In genomic region chr9:26801772-26802171, GRCh38 we compare ENCODE assay signal across 3 cellular contexts.
TF ChIP-seq lines count a peak whose summit lies in the region.

No MANE protein-coding gene starts in this region.

TF ChIP-seq in GM23338, 12 proteins besides CTCF, POLR2A, EP300 and RAD21:
- no peak for TF ChIP-seq ZNF114 (CRISPR knock-in tag; IDR thresholded peaks at IDR 0.05)
- TF ChIP-seq EZH2 (IDR thresholded peaks at IDR 0.05; ENCODE audit: low read depth, unreplicated experiment): no peak
TF ChIP-seq in GM23338: peak in this region for 0.

TF ChIP-seq in H1, 55 proteins besides CTCF, POLR2A, EP300 and RAD21:
- TF ChIP-seq, protein P1, sequence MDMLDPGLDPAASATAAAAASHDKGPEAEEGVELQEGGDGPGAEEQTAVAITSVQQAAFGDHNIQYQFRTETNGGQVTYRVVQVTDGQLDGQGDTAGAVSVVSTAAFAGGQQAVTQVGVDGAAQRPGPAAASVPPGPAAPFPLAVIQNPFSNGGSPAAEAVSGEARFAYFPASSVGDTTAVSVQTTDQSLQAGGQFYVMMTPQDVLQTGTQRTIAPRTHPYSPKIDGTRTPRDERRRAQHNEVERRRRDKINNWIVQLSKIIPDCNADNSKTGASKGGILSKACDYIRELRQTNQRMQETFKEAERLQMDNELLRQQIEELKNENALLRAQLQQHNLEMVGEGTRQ (IDR thresholded peaks at IDR 0.05; ENCODE audit: low read length): no peak
- TF ChIP-seq MAFK (IDR thresholded peaks at IDR 0.05; ENCODE audit: low read depth, low read length): no peak
- no peak for TF ChIP-seq POLR2AphosphoS5 (IDR thresholded peaks at IDR 0.05; ENCODE audit: low read depth, low read length)
- no peak for TF ChIP-seq TEAD4 (IDR thresholded peaks at IDR 0.05; ENCODE audit: low read depth, low read length)
- no peak for TF ChIP-seq SUZ12 (IDR thresholded peaks at IDR 0.05; ENCODE audit: low read length)
- no peak for TF ChIP-seq YY1 (IDR thresholded peaks at IDR 0.05; ENCODE audit: low read depth, low read length)
- TF ChIP-seq SIRT6 (IDR thresholded peaks at IDR 0.05; ENCODE audit: low read length): no peak
- TF ChIP-seq SP4 (IDR thresholded peaks at IDR 0.05; ENCODE audit: low read length): no peak
- no peak for TF ChIP-seq NANOG (IDR thresholded peaks at IDR 0.05; ENCODE audit: insufficient read depth, low read depth, low read length, poor library complexity, severe bottlenecking)
- no peak for TF ChIP-seq SIX5 (IDR thresholded peaks at IDR 0.05; ENCODE audit: low read depth, low read length)
- TF ChIP-seq CEBPB (IDR thresholded peaks at IDR 0.05; ENCODE audit: low read depth, low read length): no peak
- no peak for TF ChIP-seq SRF (IDR thresholded peaks at IDR 0.05; ENCODE audit: low read depth, low read length)
- TF ChIP-seq POU5F1 (IDR thresholded peaks at IDR 0.05; ENCODE audit: low read depth, low read length): no peak

TF ChIP-seq in HepG2, 621 proteins besides CTCF, POLR2A, EP300 and RAD21:
- TF ChIP-seq, protein P2, sequence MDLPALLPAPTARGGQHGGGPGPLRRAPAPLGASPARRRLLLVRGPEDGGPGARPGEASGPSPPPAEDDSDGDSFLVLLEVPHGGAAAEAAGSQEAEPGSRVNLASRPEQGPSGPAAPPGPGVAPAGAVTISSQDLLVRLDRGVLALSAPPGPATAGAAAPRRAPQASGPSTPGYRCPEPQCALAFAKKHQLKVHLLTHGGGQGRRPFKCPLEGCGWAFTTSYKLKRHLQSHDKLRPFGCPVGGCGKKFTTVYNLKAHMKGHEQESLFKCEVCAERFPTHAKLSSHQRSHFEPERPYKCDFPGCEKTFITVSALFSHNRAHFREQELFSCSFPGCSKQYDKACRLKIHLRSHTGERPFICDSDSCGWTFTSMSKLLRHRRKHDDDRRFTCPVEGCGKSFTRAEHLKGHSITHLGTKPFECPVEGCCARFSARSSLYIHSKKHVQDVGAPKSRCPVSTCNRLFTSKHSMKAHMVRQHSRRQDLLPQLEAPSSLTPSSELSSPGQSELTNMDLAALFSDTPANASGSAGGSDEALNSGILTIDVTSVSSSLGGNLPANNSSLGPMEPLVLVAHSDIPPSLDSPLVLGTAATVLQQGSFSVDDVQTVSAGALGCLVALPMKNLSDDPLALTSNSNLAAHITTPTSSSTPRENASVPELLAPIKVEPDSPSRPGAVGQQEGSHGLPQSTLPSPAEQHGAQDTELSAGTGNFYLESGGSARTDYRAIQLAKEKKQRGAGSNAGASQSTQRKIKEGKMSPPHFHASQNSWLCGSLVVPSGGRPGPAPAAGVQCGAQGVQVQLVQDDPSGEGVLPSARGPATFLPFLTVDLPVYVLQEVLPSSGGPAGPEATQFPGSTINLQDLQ (CRISPR knock-in tag; IDR thresholded peaks at IDR 0.05): no peak
